26 cellular contexts compared by ENCODE assay signal in the genomic region with DNA sequence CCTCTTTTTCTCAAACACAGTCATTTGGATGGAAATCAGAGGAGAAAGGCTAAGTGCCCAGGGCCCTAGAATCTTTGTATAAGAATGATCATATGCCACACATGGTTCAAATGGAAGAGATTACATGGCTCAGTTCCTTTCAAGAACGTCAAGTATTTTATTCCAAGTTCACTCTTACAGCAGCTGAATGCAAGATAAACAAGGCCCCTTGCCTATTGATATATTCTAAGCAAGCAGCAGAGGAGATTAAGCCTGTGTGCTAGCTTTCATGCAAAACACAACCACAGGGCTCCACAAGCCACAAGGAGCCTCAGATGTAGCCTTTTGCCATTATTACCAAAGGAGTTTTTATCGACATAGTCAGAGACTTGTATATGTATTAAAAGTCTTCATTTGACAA. TPM values are rescaled to one million over a fixed set of nuclear protein-coding genes. Genes with fewer than 3 reads are reported as not detected.
DNase-seq lines count a peak whose midpoint lies in the region; ATAC-seq and TF ChIP-seq lines count a peak whose summit lies in the region.
"Had no signal": no experiment of that assay in that cellular context is flagged by ENCODE, and none has a peak within 500 bp of the region (broad histone marks: within the 10 kb centered on the region; RNA-seq: fewer than 3 reads in every experiment).

No MANE protein-coding gene starts in this region.

- peaks cover 7% of the 10 kb centered on the region for H3K9me3 Mint-ChIP-seq in neural progenitor cell
- H3K9me3 Mint-ChIP-seq: activated CD4-positive, alpha-beta memory T cell treated with anti-CD3 and anti-CD28 coated beads, Interleukin-2, amount 10 ng/mL, durations not matched to agents 7 days and 5 days; activated naive CD8-positive, alpha-beta T cell treated with anti-CD3 and anti-CD28 coated beads for 36 hours; stimulated activated effector memory CD8-positive, alpha-beta T cell treated with anti-CD3 and anti-CD28 coated beads, Interleukin-12 subunit alpha, Interleukin-12 subunit beta, amount 100 ng/mL, for 72 hours had no signal

- H3F3A ChIP-seq in neural progenitor cell (ENCODE audit: low read depth) = no peaks in the 10 kb centered on the region

- ATAC-seq in GM21515 (IDR thresholded peaks at IDR 0.05; ENCODE audit: unreplicated experiment) = no peak
- ATAC-seq: activated CD4-positive, CD25-positive, alpha-beta regulatory T cell treated with anti-CD3 and anti-CD28 coated beads, Interleukin-2, amount 50 U/mL, for 24 hours; body of pancreas; gastrocnemius medialis; lower lobe of right lung; stimulated activated effector memory CD8-positive, alpha-beta T cell treated with anti-CD3 and anti-CD28 coated beads, Interleukin-12 subunit alpha, Interleukin-12 subunit beta, amount 100 ng/mL, for 72 hours had no signal

- TF ChIP-seq CTCF in AG09319 (IDR thresholded peaks at IDR 0.05; ENCODE audit: low read depth, low read length) (no peak), neural progenitor cell (IDR thresholded peaks at IDR 0.05) (no peak), tibial nerve (IDR thresholded peaks at IDR 0.05) (no peak)

- H3K79me2 ChIP-seq in neural progenitor cell (ENCODE audit: low read depth) = no peaks in the 10 kb centered on the region

- H3K36me3 ChIP-seq in neural progenitor cell (no peaks in the 10 kb centered on the region), tibial nerve (no peaks in the 10 kb centered on the region)
- H3K36me3 ChIP-seq: BLaER1 treated with 17β-estradiol and CSF1 and Interleukin-3, amounts not matched to agents 10 nM and 100 nM; gastrocnemius medialis; lower lobe of right lung; neutrophil had no signal

- H3K27me3 ChIP-seq in neural progenitor cell (no peaks in the 10 kb centered on the region), tibial nerve (no peaks in the 10 kb centered on the region)
- H3K27me3 ChIP-seq: BLaER1 treated with 17β-estradiol and CSF1 and Interleukin-3, amounts not matched to agents 10 nM and 100 nM; body of pancreas; gastrocnemius medialis; neutrophil had no signal

- peak; percentile 7 for DNase-seq in AG09319 (ENCODE audit: extremely low read depth, low read depth)
- peak; percentile 42 for DNase-seq in NCI-H187 treated with DMSO at 0.1 percent for 48 hours (lab: John Stamatoyannopoulos, UW)
- peak; percentile 79 for DNase-seq in dedifferentiated amniotic fluid mesenchymal stem cell (ENCODE audit: extremely low spot score)
- DNase-seq in neural progenitor cell (ENCODE audit: low spot score) = peak; percentile 30
- DNase-seq in NOMO-1 treated with DMSO at 0.1 percent for 48 hours (lab: John Stamatoyannopoulos, UW; ENCODE audit: unreplicated experiment) = no peak
- DNase-seq in tibial nerve (ENCODE audit: low spot score in 2 of 2) = no peak
- DNase-seq in caudate nucleus (lab: John Stamatoyannopoulos, UW) = no peak
- DNase-seq: activated CD4-positive, alpha-beta memory T cell treated with anti-CD3 and anti-CD28 coated beads, Interleukin-2, amount 10 ng/mL, durations not matched to agents 7 days and 5 days; activated naive CD8-positive, alpha-beta T cell treated with anti-CD3 and anti-CD28 coated beads for 36 hours; body of pancreas; effector memory CD4-positive, alpha-beta T cell; gastrocnemius medialis; H7; hippocampal formation; lower lobe of right lung; NCI-H1048; NCI-H2227 treated with DMSO at 0.1 percent for 48 hours had no signal

- no peaks in the 10 kb centered on the region for H4K20me1 ChIP-seq in neural progenitor cell (ENCODE audit: low read depth)
- H4K20me1 ChIP-seq: BLaER1 treated with 17β-estradiol and CSF1 and Interleukin-3, amounts not matched to agents 10 nM and 100 nM had no signal

- H3K27ac ChIP-seq in neural progenitor cell (no peak overlapping the region), tibial nerve (no peak overlapping the region), caudate nucleus (ENCODE audit: low read depth, low read length) (no peak overlapping the region)
- H3K27ac ChIP-seq: BLaER1 treated with 17β-estradiol and CSF1 and Interleukin-3, amounts not matched to agents 10 nM and 100 nM; body of pancreas; gastrocnemius medialis; lower lobe of right lung; neutrophil had no signal

- H3K9ac ChIP-seq in neural progenitor cell = no peak overlapping the region
- H3K9ac ChIP-seq: BLaER1 treated with 17β-estradiol and CSF1 and Interleukin-3, amounts not matched to agents 10 nM and 100 nM had no signal

- H3K36me3 Mint-ChIP-seq in neural progenitor cell = no peaks in the 10 kb centered on the region
- H3K36me3 Mint-ChIP-seq: activated naive CD8-positive, alpha-beta T cell treated with anti-CD3 and anti-CD28 coated beads for 36 hours; stimulated activated effector memory CD8-positive, alpha-beta T cell treated with anti-CD3 and anti-CD28 coated beads, Interleukin-12 subunit alpha, Interleukin-12 subunit beta, amount 100 ng/mL, for 72 hours had no signal

- TF ChIP-seq POLR2A in tibial nerve (IDR thresholded peaks at IDR 0.05) = no peak

- no peak for TF ChIP-seq EP300 in tibial nerve (IDR thresholded peaks at IDR 0.05)

- H3K4me2 ChIP-seq in neural progenitor cell = no peak overlapping the region
- H3K4me2 ChIP-seq: BLaER1 treated with 17β-estradiol and CSF1 and Interleukin-3, amounts not matched to agents 10 nM and 100 nM; smooth muscle cell had no signal

- H3K27me3 Mint-ChIP-seq in neural progenitor cell (ENCODE audit: insufficient read depth, low read depth) = peaks cover 2% of the 10 kb centered on the region

- no peak overlapping the region for H3K27ac Mint-ChIP-seq in neural progenitor cell
- H3K27ac Mint-ChIP-seq: activated CD4-positive, alpha-beta memory T cell treated with anti-CD3 and anti-CD28 coated beads, Interleukin-2, amount 10 ng/mL, durations not matched to agents 7 days and 5 days; activated naive CD8-positive, alpha-beta T cell treated with anti-CD3 and anti-CD28 coated beads for 36 hours; stimulated activated effector memory CD8-positive, alpha-beta T cell treated with anti-CD3 and anti-CD28 coated beads, Interleukin-12 subunit alpha, Interleukin-12 subunit beta, amount 100 ng/mL, for 72 hours had no signal

- H3K9me3 ChIP-seq in neural progenitor cell (ENCODE audit: low read depth) = no peaks in the 10 kb centered on the region
- no peaks in the 10 kb centered on the region for H3K9me3 ChIP-seq in tibial nerve
- H3K9me3 ChIP-seq: body of pancreas, gastrocnemius medialis, lower lobe of right lung, neutrophil had no signal

- no peaks in the 10 kb centered on the region for H3K4me1 ChIP-seq in neural progenitor cell
- H3K4me1 ChIP-seq in tibial nerve = no peaks in the 10 kb centered on the region
- H3K4me1 ChIP-seq: BLaER1 treated with 17β-estradiol and CSF1 and Interleukin-3, amounts not matched to agents 10 nM and 100 nM; body of pancreas; gastrocnemius medialis; lower lobe of right lung had no signal

- no peak overlapping the region for H3K4me3 Mint-ChIP-seq in neural progenitor cell
- H3K4me3 Mint-ChIP-seq: activated CD4-positive, alpha-beta memory T cell treated with anti-CD3 and anti-CD28 coated beads, Interleukin-2, amount 10 ng/mL, durations not matched to agents 7 days and 5 days; activated naive CD8-positive, alpha-beta T cell treated with anti-CD3 and anti-CD28 coated beads for 36 hours; stimulated activated effector memory CD8-positive, alpha-beta T cell treated with anti-CD3 and anti-CD28 coated beads, Interleukin-12 subunit alpha, Interleukin-12 subunit beta, amount 100 ng/mL, for 72 hours had no signal

- H3K4me3 ChIP-seq in neural progenitor cell (no peak overlapping the region), tibial nerve (no peak overlapping the region)
- H3K4me3 ChIP-seq: BLaER1 treated with 17β-estradiol and CSF1 and Interleukin-3, amounts not matched to agents 10 nM and 100 nM; body of pancreas; gastrocnemius medialis; lower lobe of right lung; smooth muscle cell had no signal

- WGBS in tibial nerve, 2 donors = 45 to 47% methylated on average over 2 of the region's 2 CpGs

- H2AFZ ChIP-seq in neural progenitor cell (replicated peaks) = no peak overlapping the region

- peaks cover 14% of the 10 kb centered on the region for H3K4me1 Mint-ChIP-seq in neural progenitor cell
- H3K4me1 Mint-ChIP-seq: activated CD4-positive, alpha-beta memory T cell treated with anti-CD3 and anti-CD28 coated beads, Interleukin-2, amount 10 ng/mL, durations not matched to agents 7 days and 5 days; activated naive CD8-positive, alpha-beta T cell treated with anti-CD3 and anti-CD28 coated beads for 36 hours; stimulated activated effector memory CD8-positive, alpha-beta T cell treated with anti-CD3 and anti-CD28 coated beads, Interleukin-12 subunit alpha, Interleukin-12 subunit beta, amount 100 ng/mL, for 72 hours had no signal

RNA-seq across cellular contexts. Expression of a gene that starts 55.3 kb away (rescaled TPM):
- total RNA-seq in neural progenitor cell (ENCODE audit: low replicate concordance) = 0.51 and 2.1 TPM in 2 replicates
- not detected for total RNA-seq in tibial nerve
- total RNA-seq: activated CD4-positive, alpha-beta memory T cell treated with anti-CD3 and anti-CD28 coated beads, Interleukin-2, amount 10 ng/mL, durations not matched to agents 7 days and 5 days; activated naive CD8-positive, alpha-beta T cell treated with anti-CD3 and anti-CD28 coated beads for 36 hours; body of pancreas; gastrocnemius medialis; H7; LHCN-M2; lower lobe of right lung; pulmonary artery endothelial cell; urinary bladder had no signal

Comparison
In these comparisons a context has a peak if more than half of its experiments do, and no peak if none do; other contexts are left out.
1. DNase-seq: peak in AG09319 (single experiment), NCI-H187 treated with DMSO at 0.1 percent for 48 hours (single experiment), dedifferentiated amniotic fluid mesenchymal stem cell (single experiment) and neural progenitor cell (single experiment); none in NOMO-1 treated with DMSO at 0.1 percent for 48 hours (single experiment), tibial nerve (0 of 2) and caudate nucleus (0 of 61).